ENCODE assay signal across 17 cellular contexts in genomic region chr1:101884621-101885020, GRCh38.
DNase-seq lines count a peak whose midpoint lies in the region; ATAC-seq, FAIRE-seq and TF ChIP-seq lines count a peak whose summit lies in the region.
"Had no signal": no experiment of that assay in that cellular context is flagged by ENCODE, and none has a peak within 500 bp of the region (broad histone marks: within the 10 kb centered on the region; RNA-seq: fewer than 3 reads in every experiment).

No MANE protein-coding gene starts in this region.

- no peak for TF ChIP-seq RAD21 in HepG2 (CRISPR knock-in tag; IDR thresholded peaks at IDR 0.05)

- POLR2A ChIA-PET in HepG2 (lab: Yijun Ruan, JAX), result no interaction called here

- no peak overlapping the region for H3K9ac ChIP-seq in HepG2 (ENCODE audit: insufficient read depth, low read depth, low read length)
- H3K9ac ChIP-seq: BLaER1 had no signal

- DNase-seq in HepG2 (ENCODE audit: low spot score), result no peak
- no peak for DNase-seq in right lobe of liver
- peak; percentile 1 for DNase-seq in NCI-H69 (lab: John Stamatoyannopoulos, UW)
- DNase-seq in foreskin melanocyte, result peak; percentile 1
- no peak for DNase-seq in HTR-8/SVneo (ENCODE audit: insufficient read length, low spot score)
- DNase-seq: AML-193; CD4-positive, alpha-beta memory T cell; DMS79 treated with DMSO at 0.1 percent for 48 hours; GF-D8; HFFc6; KG1 had no signal

- H3K9me3 ChIP-seq in HepG2 (ENCODE audit: low read length), result peaks cover 5% of the 10 kb centered on the region; the same call in 1 of the 2 replicates
- H3K9me3 ChIP-seq in right lobe of liver, result no peaks in the 10 kb centered on the region
- H3K9me3 ChIP-seq: BLaER1 had no signal

- H3K36me3 ChIP-seq in HepG2 (replicated peaks in 1 of 2; ENCODE audit: control insufficient read depth in 1 of 2, insufficient read depth in 2 of 2, low read length in 2 of 2) (no peaks in the 10 kb centered on the region), right lobe of liver (no peaks in the 10 kb centered on the region)
- H3K36me3 ChIP-seq: BLaER1 had no signal

- TF ChIP-seq EP300 in HepG2 (IDR thresholded peaks at IDR 0.05; ENCODE audit: low read depth in 2 of 2, low read length in 2 of 2) (no peak), HepG2 (CRISPR knock-in tag; IDR thresholded peaks at IDR 0.05; ENCODE audit: borderline replicate concordance) (no peak)

- FAIRE-seq in HepG2 (lab: Jason Lieb, UNC), result no peak
- no peak for FAIRE-seq in HTR-8/SVneo (lab: Jason Lieb, UNC)
- FAIRE-seq: A204.1, H54 had no signal

- intact Hi-C loops in HepG2 (cut with micrococcal nuclease; ENCODE audit: unreplicated experiment), result no loop called here
- intact Hi-C loops in right lobe of liver (cut with DNase I), result no loop called here

- no TSS peak for BruUV-seq in HepG2 (replicated peaks; lab: Mats Ljungman, UMichigan)

- H2AFZ ChIP-seq in HepG2 (ENCODE audit: low read length), result no peak overlapping the region

- H3K27ac ChIP-seq in HepG2 (ENCODE audit: extremely low read length, insufficient read depth, low read length), result no peak overlapping the region
- H3K27ac ChIP-seq in right lobe of liver, result no peak overlapping the region
- H3K27ac ChIP-seq: BLaER1, HL-60 had no signal

- H4K20me1 ChIP-seq in HepG2 (ENCODE audit: insufficient read depth, low read length), result no peaks in the 10 kb centered on the region
- H4K20me1 ChIP-seq: BLaER1 had no signal

- no peak overlapping the region for H3K4me2 ChIP-seq in HepG2 (ENCODE audit: low read depth, low read length)
- H3K4me2 ChIP-seq: BLaER1 had no signal

- H3K4me3 ChIP-seq in HepG2 (replicated peaks in 1 of 3; ENCODE audit: insufficient read depth in 1 of 3, low read depth in 2 of 3, low read length in 3 of 3) (no peak overlapping the region), right lobe of liver (no peak overlapping the region)
- H3K4me3 ChIP-seq: BLaER1 had no signal

- H3K27me3 ChIP-seq in HepG2 (ENCODE audit: control insufficient read depth in 1 of 2, insufficient read depth in 2 of 2, low read length in 2 of 2) (no peaks in the 10 kb centered on the region), right lobe of liver (no peaks in the 10 kb centered on the region)
- H3K27me3 ChIP-seq: BLaER1 had no signal

- 0% methylated on average over 2 of the region's 2 CpGs for WGBS in HepG2 (ENCODE audit: low lambda C conversion rate)
- WGBS in right lobe of liver (ENCODE audit: insufficient coverage, low coverage, low lambda C conversion rate, missing lambda C conversion rate), result 24% methylated on average over 2 of the region's 2 CpGs

- ATAC-seq in HepG2 (no peak), right lobe of liver (no peak), GM21619 (IDR thresholded peaks at IDR 0.05; ENCODE audit: unreplicated experiment) (no peak)
- ATAC-seq: HCT116 had no signal

- CTCF ChIA-PET in HepG2 (lab: Yijun Ruan, JAX; ENCODE audit: low intra/inter-chr PET ratio, low total read pairs), result no interaction called here

- no peak for TF ChIP-seq POLR2A in HepG2 (IDR thresholded peaks at IDR 0.05; ENCODE audit: insufficient read depth in 1 of 2, low read depth in 2 of 2, low read length in 2 of 2)
- TF ChIP-seq POLR2A in right lobe of liver (IDR thresholded peaks at IDR 0.05), result no peak

- in situ Hi-C loops in HepG2 (cut with HindIII; ENCODE audit: extremely low pct_ligation_motif_present, low pct_unique_long_range_greater_than_20kb), result no loop called here

- H3K4me1 ChIP-seq in HepG2 (ENCODE audit: insufficient read depth, low read length), result no peaks in the 10 kb centered on the region
- H3K4me1 ChIP-seq in right lobe of liver, result no peaks in the 10 kb centered on the region
- H3K4me1 ChIP-seq: BLaER1 had no signal

- H3K79me2 ChIP-seq in HepG2 (ENCODE audit: insufficient read depth, low read length), result no peaks in the 10 kb centered on the region

- TF ChIP-seq CTCF in HepG2 (CRISPR knock-in tag; IDR thresholded peaks at IDR 0.05) (no peak), right lobe of liver (IDR thresholded peaks at IDR 0.05) (no peak)

TF ChIP-seq in HepG2, 621 proteins besides CTCF, POLR2A, EP300 and RAD21:
- TF ChIP-seq CEBPB (IDR thresholded peaks at IDR 0.05; ENCODE audit: borderline replicate concordance, low read depth, low read length), result peak; percentile 50; the same call in 1 of the 2 replicates
- TF ChIP-seq ZNF646 (CRISPR knock-in tag; IDR thresholded peaks at IDR 0.05), result no peak

Comparison
In these comparisons a context has a peak if more than half of its experiments do, and no peak if none do; other contexts are left out.
1. DNase-seq: peak in NCI-H69 (single experiment) and foreskin melanocyte (single experiment); none in HepG2 (single experiment), right lobe of liver (0 of 3) and HTR-8/SVneo (single experiment).